In the genomic region with DNA sequence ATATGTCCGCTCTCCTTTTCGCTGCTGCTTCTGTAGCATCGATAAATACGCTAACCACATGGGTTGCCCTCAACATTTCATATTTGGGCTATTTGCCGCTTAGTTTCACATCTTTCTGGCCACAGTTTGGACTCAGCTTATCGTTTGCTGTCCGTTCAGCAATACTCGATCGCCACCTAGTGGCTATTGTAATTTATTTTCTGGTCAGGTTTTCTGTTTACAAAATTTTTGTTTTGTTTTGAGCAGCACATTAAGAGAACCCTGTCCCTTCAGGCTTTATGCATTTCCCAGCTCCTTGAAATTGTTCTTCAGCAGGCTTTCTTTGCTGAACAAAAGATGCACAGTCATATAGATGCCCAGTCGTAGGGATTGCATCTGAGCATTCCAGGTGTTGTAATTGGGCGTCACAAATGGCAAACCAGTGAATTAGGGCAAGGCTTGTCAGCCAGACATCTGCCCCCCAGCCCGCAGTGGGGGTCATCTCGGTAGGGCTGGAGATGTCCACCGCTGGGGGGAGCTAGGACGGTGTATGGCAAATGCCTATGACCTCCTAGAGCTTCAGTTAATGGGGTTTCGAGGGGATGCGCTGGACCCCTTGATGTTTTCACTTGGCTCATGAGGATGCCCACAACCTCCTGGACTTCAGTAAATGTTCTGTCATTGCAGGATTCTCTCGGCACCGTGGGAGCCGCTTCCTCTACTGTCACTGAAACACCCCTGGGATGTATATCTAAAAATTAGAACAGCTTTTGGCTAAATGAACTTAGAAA, we compare ENCODE assay signal across 8 cellular contexts. TPM values are rescaled to one million over a fixed set of nuclear protein-coding genes. Genes with fewer than 3 reads are reported as not detected.
DNase-seq lines count a peak whose midpoint lies in the region; ATAC-seq, FAIRE-seq and TF ChIP-seq lines count a peak whose summit lies in the region.
"Not testable (repeated sequence)": the region's sequence is repeated elsewhere in the genome, so short reads cannot be mapped to it uniquely, and the experiment has no call there.

No MANE protein-coding gene starts in this region.

- H3K36me3 ChIP-seq in A673 (ENCODE audit: insufficient read depth, low read length, poor library complexity, severe bottlenecking); adipocyte (ENCODE audit: control insufficient read depth, insufficient read depth, low read length, severe bottlenecking); endothelial cell of umbilical vein (ENCODE audit: control insufficient read depth in 2 of 2, extremely low read depth in 1 of 2, insufficient read depth in 2 of 2, low read length in 2 of 2); prostate gland: not testable (repeated sequence)

- not testable (repeated sequence) for H3K4me3 ChIP-seq in A673 (ENCODE audit: low read depth, low read length, poor library complexity, severe bottlenecking); endothelial cell of umbilical vein (replicated peaks in 1 of 3; ENCODE audit: insufficient read depth in 1 of 3, low read depth in 1 of 3, low read length in 3 of 3)
- H3K4me3 ChIP-seq in adipocyte (ENCODE audit: low read length) (peak overlapping the region; percentile 74), prostate gland (peak overlapping the region in 1 of 2 donors; percentile 11)

- POLR2A ChIA-PET in A673 (lab: Charles Lee; ENCODE audit: low non-redundant PET); endothelial cell of umbilical vein (lab: Charles Lee): not testable (repeated sequence)

- ATAC-seq in left lobe of liver, result peak; percentile 62

- not testable (repeated sequence) for TF ChIP-seq POLR2A in endothelial cell of umbilical vein (IDR thresholded peaks at IDR 0.05; ENCODE audit: low read depth, low read length); prostate gland (IDR thresholded peaks at IDR 0.05)

- dilution Hi-C loops in endothelial cell of umbilical vein (cut with MboI; ENCODE audit: extremely low pct_ligation_motif_present, low sequenced_read_pairs), result not testable (repeated sequence)

- in situ Hi-C loops in G401 (cut with HindIII; ENCODE audit: low sequenced_read_pairs), result not testable (repeated sequence)

- H2AFZ ChIP-seq in endothelial cell of umbilical vein (ENCODE audit: low read depth, low read length), result not testable (repeated sequence)

- not testable (repeated sequence) for H3K27ac ChIP-seq in A673 (ENCODE audit: low read depth, low read length, poor library complexity, severe bottlenecking); endothelial cell of umbilical vein (ENCODE audit: insufficient read depth, low read depth, low read length); prostate gland

- WGBS in prostate gland, result 21% methylated on average over 20 of the region's 20 CpGs

- H3K9me1 ChIP-seq in endothelial cell of umbilical vein (replicated peaks; ENCODE audit: control insufficient read depth, extremely low read depth, insufficient read depth, low read length), result not testable (repeated sequence)

- TF ChIP-seq CTCF in A673 (conservative IDR thresholded peaks at IDR 0.05; ENCODE audit: low read depth, low read length) (peak; percentile 44; the same call in 1 of the 2 replicates), endothelial cell of umbilical vein (IDR thresholded peaks at IDR 0.05; ENCODE audit: extremely low read depth in 1 of 2, insufficient read depth in 1 of 2, low read depth in 1 of 2, low read length in 2 of 2) (peak in 1 of 2 donors; percentile 11), prostate gland (IDR thresholded peaks at IDR 0.05) (peak; percentile 22 to 59 (median 46))

- DNase-seq in A673 (ENCODE audit: low spot score) (peak; percentile 33), G401 (ENCODE audit: low spot score) (peak; percentile 81), HS-5 (ENCODE audit: low read depth) (peak; percentile 40), SK-N-DZ (ENCODE audit: low spot score) (peak; percentile 52), adipocyte (ENCODE audit: low read depth) (peak; percentile 78), endothelial cell of umbilical vein (ENCODE audit: low read depth, low spot score) (peak; percentile 32)
- DNase-seq in left lobe of liver (ENCODE audit: low spot score); prostate gland (ENCODE audit: low spot score): not testable (repeated sequence)

- peak; percentile 50 for FAIRE-seq in endothelial cell of umbilical vein (lab: Jason Lieb, UNC)

- not testable (repeated sequence) for H3K9ac ChIP-seq in adipocyte (ENCODE audit: low read length); endothelial cell of umbilical vein (replicated peaks; ENCODE audit: extremely low read depth, insufficient read depth, low read length)

- intact Hi-C loops in A673 (cut with micrococcal nuclease; ENCODE audit: unreplicated experiment); endothelial cell of umbilical vein (cut with micrococcal nuclease); prostate gland (cut with DNase I): not testable (repeated sequence)

- CTCF ChIA-PET in A673 (lab: Charles Lee), result not testable (repeated sequence)
- CTCF ChIA-PET in endothelial cell of umbilical vein (lab: Charles Lee), result interaction anchor here (1.3 kb wide), 1 partner anchor 451 kb away, joined by 7 read pairs; no protein-coding TSS in a partner anchor

- H3K27me3 ChIP-seq in A673 (replicated peaks; ENCODE audit: insufficient read depth, low read depth, low read length, poor library complexity); adipocyte (replicated peaks; ENCODE audit: control insufficient read depth, insufficient read depth, low read length); endothelial cell of umbilical vein (ENCODE audit: control insufficient read depth in 2 of 2, insufficient read depth in 2 of 2, low read length in 2 of 2); prostate gland (replicated peaks; ENCODE audit: insufficient read depth): not testable (repeated sequence)

- H3K79me2 ChIP-seq in endothelial cell of umbilical vein (ENCODE audit: control insufficient read depth, insufficient read depth, low read length), result not testable (repeated sequence)

- not testable (repeated sequence) for H3K4me1 ChIP-seq in A673 (ENCODE audit: insufficient read depth, low read length, poor library complexity, severe bottlenecking); adipocyte (ENCODE audit: control insufficient read depth, insufficient read depth, low read length); endothelial cell of umbilical vein (ENCODE audit: control insufficient read depth, extremely low read depth, insufficient read depth, low read length); prostate gland (replicated peaks)

- not testable (repeated sequence) for H3K4me2 ChIP-seq in endothelial cell of umbilical vein (ENCODE audit: insufficient read depth, low read length)

- BruUV-seq in A673 (replicated peaks; lab: Mats Ljungman, UMichigan); endothelial cell of umbilical vein (replicated peaks; lab: Mats Ljungman, UMichigan): not testable (repeated sequence)

- H4K20me1 ChIP-seq in endothelial cell of umbilical vein (replicated peaks; ENCODE audit: control insufficient read depth, extremely low read depth, insufficient read depth, low read length), result not testable (repeated sequence)

- not testable (repeated sequence) for H3K9me3 ChIP-seq in A673 (ENCODE audit: low read depth, low read length, poor library complexity, severe bottlenecking); adipocyte (ENCODE audit: control insufficient read depth, low read length); endothelial cell of umbilical vein (replicated peaks; ENCODE audit: control insufficient read depth, insufficient read depth, low read length); prostate gland

RNA-seq across cellular contexts. Expression of gene FRG2C, which starts 20.9 kb away (rescaled TPM):
- total RNA-seq in A673 (2021), result not detected in 2 replicates
- total RNA-seq in G401 (2014; rRNA removed; shearing (Covaris generic)), result not detected in 2 replicates
- not detected in 2 replicates for polyA plus RNA-seq in SK-N-DZ (2014; cell fraction: cytosol; rRNA removed)
- polyA plus RNA-seq in SK-N-DZ (2014; cell fraction: nucleus; rRNA removed), result not detected in 2 replicates
- not detected in 2 replicates for total RNA-seq in endothelial cell of umbilical vein
- not detected in 2 replicates for polyA plus RNA-seq in endothelial cell of umbilical vein
- polyA plus RNA-seq in endothelial cell of umbilical vein (2011; cell fraction: cytosol; rRNA removed), result not detected in 2 replicates
- polyA plus RNA-seq in endothelial cell of umbilical vein (2011; cell fraction: nucleus; rRNA removed), result not detected in 2 replicates
- not detected in 2 replicates for polyA plus RNA-seq in endothelial cell of umbilical vein (2012)
- not detected in 2 replicates for polyA minus RNA-seq in endothelial cell of umbilical vein
- not detected for polyA minus RNA-seq in endothelial cell of umbilical vein (2011; cell fraction: cytosol; rRNA and poly(A)+ RNA removed)
- polyA minus RNA-seq in endothelial cell of umbilical vein (2011; cell fraction: nucleus; rRNA and poly(A)+ RNA removed), result not detected in 2 replicates
- total RNA-seq in left lobe of liver, result not detected
- not detected for total RNA-seq in prostate gland
